1 cellular context compared by ENCODE assay signal in the genomic region with DNA sequence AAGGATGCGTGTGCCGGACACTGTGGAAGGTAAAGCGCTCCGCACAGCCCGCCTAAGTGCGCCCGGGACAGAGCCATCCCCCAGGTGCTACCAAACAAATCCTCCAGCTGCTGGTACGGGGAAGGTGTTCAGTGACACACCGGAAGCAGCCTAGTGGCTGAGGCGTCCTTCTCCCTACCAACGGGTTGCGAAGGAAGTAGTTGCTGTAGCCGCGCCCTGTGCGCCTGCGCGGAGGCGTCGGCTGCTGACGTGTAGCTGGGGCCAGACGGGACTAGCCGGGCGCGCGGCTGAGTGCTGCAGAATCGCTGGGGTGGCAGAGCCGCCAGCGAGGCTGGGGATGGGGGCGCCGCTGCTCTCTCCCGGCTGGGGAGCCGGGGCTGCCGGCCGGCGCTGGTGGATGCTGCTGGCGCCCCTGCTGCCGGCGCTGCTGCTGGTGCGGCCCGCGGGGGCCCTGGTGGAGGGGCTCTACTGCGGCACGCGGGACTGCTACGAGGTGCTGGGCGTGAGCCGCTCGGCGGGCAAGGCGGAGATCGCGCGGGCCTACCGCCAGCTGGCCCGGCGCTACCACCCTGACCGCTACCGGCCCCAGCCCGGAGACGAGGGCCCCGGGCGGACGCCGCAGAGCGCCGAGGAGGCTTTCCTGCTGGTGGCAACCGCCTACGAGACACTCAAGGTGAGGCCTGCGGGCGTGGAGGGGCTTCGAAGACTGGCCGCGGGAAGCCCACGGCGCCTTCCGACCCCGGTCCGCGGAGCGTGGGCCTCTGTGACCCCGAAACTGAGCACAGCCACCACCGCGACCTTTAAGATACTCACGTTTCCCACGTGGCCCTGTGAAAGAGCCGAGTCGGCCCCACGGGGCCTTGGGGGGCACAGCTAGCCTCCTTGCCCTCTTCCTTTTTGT.
TF ChIP-seq lines count a peak whose summit lies in the region.

Gene DNAJC25, plus strand, starts transcription at position 264 of the 901 bp plus-strand sequence. Its CDS starts 74 bp downstream, at position 338.

TF ChIP-seq in HepG2, 621 proteins besides CTCF, POLR2A, EP300 and RAD21 (continued from another document and continues in another):
- peak; percentile 50; the same call in 1 of the 2 replicates for TF ChIP-seq TFE3 (CRISPR knock-in tag; IDR thresholded peaks at IDR 0.05)
- no peak for TF ChIP-seq THAP8 (CRISPR knock-in tag; IDR thresholded peaks at IDR 0.05; ENCODE audit: borderline replicate concordance)
- no peak for TF ChIP-seq NFIB (CRISPR knock-in tag; IDR thresholded peaks at IDR 0.05; ENCODE audit: borderline replicate concordance)
- 0 out of 2 replicates have a peak, but pooled peaks have one; percentile 47 for TF ChIP-seq ZNF512B (CRISPR knock-in tag; IDR thresholded peaks at IDR 0.05; ENCODE audit: borderline replicate concordance)
- TF ChIP-seq, protein P1, sequence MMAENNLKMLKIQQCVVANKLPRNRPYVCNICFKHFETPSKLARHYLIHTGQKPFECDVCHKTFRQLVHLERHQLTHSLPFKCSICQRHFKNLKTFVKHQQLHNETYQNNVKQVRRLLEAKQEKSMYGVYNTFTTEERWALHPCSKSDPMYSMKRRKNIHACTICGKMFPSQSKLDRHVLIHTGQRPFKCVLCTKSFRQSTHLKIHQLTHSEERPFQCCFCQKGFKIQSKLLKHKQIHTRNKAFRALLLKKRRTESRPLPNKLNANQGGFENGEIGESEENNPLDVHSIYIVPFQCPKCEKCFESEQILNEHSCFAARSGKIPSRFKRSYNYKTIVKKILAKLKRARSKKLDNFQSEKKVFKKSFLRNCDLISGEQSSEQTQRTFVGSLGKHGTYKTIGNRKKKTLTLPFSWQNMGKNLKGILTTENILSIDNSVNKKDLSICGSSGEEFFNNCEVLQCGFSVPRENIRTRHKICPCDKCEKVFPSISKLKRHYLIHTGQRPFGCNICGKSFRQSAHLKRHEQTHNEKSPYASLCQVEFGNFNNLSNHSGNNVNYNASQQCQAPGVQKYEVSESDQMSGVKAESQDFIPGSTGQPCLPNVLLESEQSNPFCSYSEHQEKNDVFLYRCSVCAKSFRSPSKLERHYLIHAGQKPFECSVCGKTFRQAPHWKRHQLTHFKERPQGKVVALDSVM (CRISPR knock-in tag; IDR thresholded peaks at IDR 0.05) = no peak; the same call in 1 of the 2 replicates
- TF ChIP-seq HDAC6 (IDR thresholded peaks at IDR 0.05; ENCODE audit: low read depth, low read length) = no peak
- TF ChIP-seq, protein P2, sequence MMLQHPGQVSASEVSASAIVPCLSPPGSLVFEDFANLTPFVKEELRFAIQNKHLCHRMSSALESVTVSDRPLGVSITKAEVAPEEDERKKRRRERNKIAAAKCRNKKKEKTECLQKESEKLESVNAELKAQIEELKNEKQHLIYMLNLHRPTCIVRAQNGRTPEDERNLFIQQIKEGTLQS (CRISPR knock-in tag; IDR thresholded peaks at IDR 0.05) = peak; percentile 26; the same call in 1 of the 2 replicates
- TF ChIP-seq, protein P3, sequence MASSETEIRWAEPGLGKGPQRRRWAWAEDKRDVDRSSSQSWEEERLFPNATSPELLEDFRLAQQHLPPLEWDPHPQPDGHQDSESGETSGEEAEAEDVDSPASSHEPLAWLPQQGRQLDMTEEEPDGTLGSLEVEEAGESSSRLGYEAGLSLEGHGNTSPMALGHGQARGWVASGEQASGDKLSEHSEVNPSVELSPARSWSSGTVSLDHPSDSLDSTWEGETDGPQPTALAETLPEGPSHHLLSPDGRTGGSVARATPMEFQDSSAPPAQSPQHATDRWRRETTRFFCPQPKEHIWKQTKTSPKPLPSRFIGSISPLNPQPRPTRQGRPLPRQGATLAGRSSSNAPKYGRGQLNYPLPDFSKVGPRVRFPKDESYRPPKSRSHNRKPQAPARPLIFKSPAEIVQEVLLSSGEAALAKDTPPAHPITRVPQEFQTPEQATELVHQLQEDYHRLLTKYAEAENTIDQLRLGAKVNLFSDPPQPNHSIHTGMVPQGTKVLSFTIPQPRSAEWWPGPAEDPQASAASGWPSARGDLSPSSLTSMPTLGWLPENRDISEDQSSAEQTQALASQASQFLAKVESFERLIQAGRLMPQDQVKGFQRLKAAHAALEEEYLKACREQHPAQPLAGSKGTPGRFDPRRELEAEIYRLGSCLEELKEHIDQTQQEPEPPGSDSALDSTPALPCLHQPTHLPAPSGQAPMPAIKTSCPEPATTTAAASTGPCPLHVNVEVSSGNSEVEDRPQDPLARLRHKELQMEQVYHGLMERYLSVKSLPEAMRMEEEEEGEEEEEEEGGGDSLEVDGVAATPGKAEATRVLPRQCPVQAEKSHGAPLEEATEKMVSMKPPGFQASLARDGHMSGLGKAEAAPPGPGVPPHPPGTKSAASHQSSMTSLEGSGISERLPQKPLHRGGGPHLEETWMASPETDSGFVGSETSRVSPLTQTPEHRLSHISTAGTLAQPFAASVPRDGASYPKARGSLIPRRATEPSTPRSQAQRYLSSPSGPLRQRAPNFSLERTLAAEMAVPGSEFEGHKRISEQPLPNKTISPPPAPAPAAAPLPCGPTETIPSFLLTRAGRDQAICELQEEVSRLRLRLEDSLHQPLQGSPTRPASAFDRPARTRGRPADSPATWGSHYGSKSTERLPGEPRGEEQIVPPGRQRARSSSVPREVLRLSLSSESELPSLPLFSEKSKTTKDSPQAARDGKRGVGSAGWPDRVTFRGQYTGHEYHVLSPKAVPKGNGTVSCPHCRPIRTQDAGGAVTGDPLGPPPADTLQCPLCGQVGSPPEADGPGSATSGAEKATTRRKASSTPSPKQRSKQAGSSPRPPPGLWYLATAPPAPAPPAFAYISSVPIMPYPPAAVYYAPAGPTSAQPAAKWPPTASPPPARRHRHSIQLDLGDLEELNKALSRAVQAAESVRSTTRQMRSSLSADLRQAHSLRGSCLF (CRISPR knock-in tag; IDR thresholded peaks at IDR 0.05; ENCODE audit: borderline replicate concordance) = no peak
- peak; percentile 48; the same call in 1 of the 2 replicates for TF ChIP-seq JUND (CRISPR knock-in tag; IDR thresholded peaks at IDR 0.05)
- TF ChIP-seq DPF2 (CRISPR knock-in tag; IDR thresholded peaks at IDR 0.05; ENCODE audit: borderline replicate concordance, low read depth) = no peak
- TF ChIP-seq ZFP90 (CRISPR knock-in tag; IDR thresholded peaks at IDR 0.05; ENCODE audit: borderline replicate concordance) = peak; percentile 73
- TF ChIP-seq, protein P4, sequence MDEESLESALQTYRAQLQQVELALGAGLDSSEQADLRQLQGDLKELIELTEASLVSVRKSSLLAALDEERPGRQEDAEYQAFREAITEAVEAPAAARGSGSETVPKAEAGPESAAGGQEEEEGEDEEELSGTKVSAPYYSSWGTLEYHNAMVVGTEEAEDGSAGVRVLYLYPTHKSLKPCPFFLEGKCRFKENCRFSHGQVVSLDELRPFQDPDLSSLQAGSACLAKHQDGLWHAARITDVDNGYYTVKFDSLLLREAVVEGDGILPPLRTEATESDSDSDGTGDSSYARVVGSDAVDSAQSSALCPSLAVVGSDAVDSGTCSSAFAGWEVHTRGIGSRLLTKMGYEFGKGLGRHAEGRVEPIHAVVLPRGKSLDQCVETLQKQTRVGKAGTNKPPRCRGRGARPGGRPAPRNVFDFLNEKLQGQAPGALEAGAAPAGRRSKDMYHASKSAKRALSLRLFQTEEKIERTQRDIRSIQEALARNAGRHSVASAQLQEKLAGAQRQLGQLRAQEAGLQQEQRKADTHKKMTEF (CRISPR knock-in tag; IDR thresholded peaks at IDR 0.05) = peak; percentile 94
- TF ChIP-seq RFX1 (IDR thresholded peaks at IDR 0.05) = peak; percentile 83
- peak; percentile 71; the same call in 1 of the 2 replicates for TF ChIP-seq RFXAP (CRISPR knock-in tag; IDR thresholded peaks at IDR 0.05; ENCODE audit: borderline replicate concordance)
- peak; percentile 59; the same call in 1 of the 2 replicates for TF ChIP-seq ZNF746 (CRISPR knock-in tag; IDR thresholded peaks at IDR 0.05)
- 0 out of 2 replicates have a peak, but pooled peaks have one; percentile 24 for TF ChIP-seq GMEB2 (CRISPR knock-in tag; IDR thresholded peaks at IDR 0.05; ENCODE audit: low read depth)
- peak; percentile 80; the same call in 1 of the 2 replicates for TF ChIP-seq MXD4 (CRISPR knock-in tag; IDR thresholded peaks at IDR 0.05)
- TF ChIP-seq FOXM1 (CRISPR knock-in tag; IDR thresholded peaks at IDR 0.05) = no peak
- no peak for TF ChIP-seq SMAD9 (CRISPR knock-in tag; IDR thresholded peaks at IDR 0.05)
- TF ChIP-seq ZNF292 (CRISPR knock-in tag; IDR thresholded peaks at IDR 0.05; ENCODE audit: borderline replicate concordance, low read depth) = peak; percentile 65; the same call in 1 of the 2 replicates
- TF ChIP-seq ZNF75D (CRISPR knock-in tag; IDR thresholded peaks at IDR 0.05; ENCODE audit: borderline replicate concordance) = no peak
- TF ChIP-seq, protein P5, sequence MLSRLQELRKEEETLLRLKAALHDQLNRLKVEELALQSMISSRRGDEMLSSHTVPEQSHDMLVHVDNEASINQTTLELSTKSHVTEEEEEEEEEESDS (CRISPR knock-in tag; IDR thresholded peaks at IDR 0.05; ENCODE audit: borderline replicate concordance) = no peak
- peak; percentile 94 for TF ChIP-seq ZNF574 (CRISPR knock-in tag; IDR thresholded peaks at IDR 0.05)
- peak; percentile 42 for TF ChIP-seq AGO1 (IDR thresholded peaks at IDR 0.05; ENCODE audit: low read depth, low read length, poor library complexity, severe bottlenecking)
- TF ChIP-seq ELK4 (CRISPR knock-in tag; IDR thresholded peaks at IDR 0.05; ENCODE audit: borderline replicate concordance) = no peak
- peak; percentile 74; the same call in 1 of the 2 replicates for TF ChIP-seq PRMT3 (CRISPR knock-in tag; IDR thresholded peaks at IDR 0.05; ENCODE audit: borderline replicate concordance, low read depth)
